In genomic region chr2:40256649-40257048, GRCh38 we compare ENCODE assay signal across 9 cellular contexts.
DNase-seq lines count a peak whose midpoint lies in the region; ATAC-seq and TF ChIP-seq lines count a peak whose summit lies in the region.
"Had no signal": no experiment of that assay in that cellular context is flagged by ENCODE, and none has a peak within 500 bp of the region (broad histone marks: within the 10 kb centered on the region; RNA-seq: fewer than 3 reads in every experiment).

No MANE protein-coding gene starts in this region.

- H3K36me3 ChIP-seq in SJCRH30 = no peaks in the 10 kb centered on the region
- no peaks in the 10 kb centered on the region for H3K36me3 ChIP-seq in kidney epithelial cell (ENCODE audit: control insufficient read depth, insufficient read depth, low read length)
- H3K36me3 ChIP-seq in effector memory CD4-positive, alpha-beta T cell (ENCODE audit: control insufficient read depth, insufficient read depth, low read length) = no peaks in the 10 kb centered on the region

- no peak overlapping the region for H3K27ac ChIP-seq in SJCRH30
- no peak overlapping the region for H3K27ac ChIP-seq in effector memory CD4-positive, alpha-beta T cell (ENCODE audit: insufficient read depth, low read length, poor library complexity, severe bottlenecking)

- ATAC-seq in HG03342 (IDR thresholded peaks at IDR 0.05; ENCODE audit: unreplicated experiment) = peak; percentile 58

- peak; percentile 31 for TF ChIP-seq CTCF in kidney epithelial cell (IDR thresholded peaks at IDR 0.05; ENCODE audit: insufficient read depth, low read length, poor library complexity, severe bottlenecking)

- H3K4me1 ChIP-seq in SJCRH30 = 0 out of 2 replicates have a peak, but pooled peaks cover 3% of the 10 kb centered on the region
- no peaks in the 10 kb centered on the region for H3K4me1 ChIP-seq in effector memory CD4-positive, alpha-beta T cell (ENCODE audit: control insufficient read depth, insufficient read depth, low read length, poor library complexity, severe bottlenecking)

- H3K4me3 ChIP-seq in SJCRH30 (no peak overlapping the region), kidney epithelial cell (ENCODE audit: low read depth, low read length) (no peak overlapping the region)
- H3K4me3 ChIP-seq in effector memory CD4-positive, alpha-beta T cell (ENCODE audit: insufficient read depth, low read depth, low read length, poor library complexity, severe bottlenecking) = no peak overlapping the region

- DNase-seq in NCI-H1105 treated with DMSO at 0.1 percent for 48 hours (lab: John Stamatoyannopoulos, UW) = peak; percentile 24
- DNase-seq in NCI-H1105 (lab: John Stamatoyannopoulos, UW) = no peak
- peak; percentile 40 to 68 for DNase-seq in SJCRH30
- DNase-seq in kidney epithelial cell (ENCODE audit: low read depth) = no peak
- no peak for DNase-seq in midbrain (lab: John Stamatoyannopoulos, UW)
- DNase-seq in LoVo (ENCODE audit: low spot score) = no peak
- no peak for DNase-seq in effector memory CD4-positive, alpha-beta T cell
- DNase-seq: activated CD4-positive, alpha-beta T cell treated with anti-CD3 and anti-CD28 coated beads, Interleukin-2, amount 50 U/mL, for 4 hours had no signal

- H3K27me3 ChIP-seq in SJCRH30 (no peaks in the 10 kb centered on the region), kidney epithelial cell (ENCODE audit: control insufficient read depth, insufficient read depth, low read length) (no peaks in the 10 kb centered on the region)
- H3K27me3 ChIP-seq in effector memory CD4-positive, alpha-beta T cell (replicated peaks; ENCODE audit: control insufficient read depth, insufficient read depth, low read length, poor library complexity, severe bottlenecking) = no peaks in the 10 kb centered on the region

- H3K9me3 ChIP-seq in SJCRH30 (replicated peaks) = no peaks in the 10 kb centered on the region
- H3K9me3 ChIP-seq in effector memory CD4-positive, alpha-beta T cell (ENCODE audit: control insufficient read depth, low read length) = no peaks in the 10 kb centered on the region

Comparison
In these comparisons a context has a peak if more than half of its experiments do, and no peak if none do; other contexts are left out.
1. DNase-seq: peak in NCI-H1105 treated with DMSO at 0.1 percent for 48 hours (single experiment) and SJCRH30 (2 of 2); none in NCI-H1105 (single experiment), kidney epithelial cell (single experiment), midbrain (single experiment), LoVo (single experiment) and effector memory CD4-positive, alpha-beta T cell (0 of 3).